ENCODE assay signal across 9 cellular contexts in the genomic region with DNA sequence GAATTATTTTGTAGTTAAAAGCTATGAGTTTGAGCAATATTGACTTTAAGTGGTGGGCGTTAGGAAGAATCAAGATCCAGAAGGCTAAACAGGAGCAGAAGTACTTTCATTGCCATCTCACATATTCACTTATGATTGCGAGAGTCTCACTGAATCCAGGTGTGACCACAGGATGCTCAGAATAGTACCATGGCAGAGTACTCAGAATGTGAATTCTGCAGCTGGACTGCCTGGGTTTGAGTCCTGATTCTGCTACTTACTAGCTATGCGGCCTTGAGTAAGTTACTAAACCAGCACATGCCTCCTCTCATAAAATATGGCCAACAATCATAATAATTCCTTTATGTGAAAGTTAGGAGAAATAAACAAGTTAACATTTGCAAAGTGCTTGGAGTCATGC.
"Had no signal": no experiment of that assay in that cellular context is flagged by ENCODE, and none has a peak within 500 bp of the region (broad histone marks: within the 10 kb centered on the region; RNA-seq: fewer than 3 reads in every experiment).

No MANE protein-coding gene starts in this region.

- ATAC-seq: HCT116 had no signal

- H3K9me3 ChIP-seq: HAP-1 had no signal

- H3K36me3 ChIP-seq: HAP-1 had no signal

- H3K4me1 ChIP-seq: HAP-1 had no signal

- H3K27ac ChIP-seq: GM23248 had no signal

- H3K9ac ChIP-seq: GM23248 had no signal

- DNase-seq: GM23248, GOT3, H7, H9, HCEC 1CT, HFFc6 had no signal

- H3K4me3 ChIP-seq: GM23248, GM23338, HAP-1 had no signal

- H2AFZ ChIP-seq: GM23248, GM23338 had no signal

- H3K4me2 ChIP-seq: GM23338 had no signal
